13 cellular contexts compared by ENCODE assay signal in genomic region chr3:14463330-14464216, GRCh38.
DNase-seq lines count a peak whose midpoint lies in the region; ATAC-seq and TF ChIP-seq lines count a peak whose summit lies in the region.
"Had no signal": no experiment of that assay in that cellular context is flagged by ENCODE, and none has a peak within 500 bp of the region (broad histone marks: within the 10 kb centered on the region; RNA-seq: fewer than 3 reads in every experiment).

No MANE protein-coding gene starts in this region.

- H3K27me3 ChIP-seq in upper lobe of right lung, result no peaks in the 10 kb centered on the region
- H3K27me3 ChIP-seq: right lobe of liver had no signal

- H3K9me3 Mint-ChIP-seq in memory B cell, result no peaks in the 10 kb centered on the region
- H3K9me3 Mint-ChIP-seq: activated naive CD8-positive, alpha-beta T cell treated with anti-CD3 and anti-CD28 coated beads, Interleukin-2, amount 10 ng/mL, durations not matched to agents 7 days and 5 days; mesothelial cell of epicardium had no signal

- H3K9me3 ChIP-seq in upper lobe of right lung, result no peaks in the 10 kb centered on the region
- H3K9me3 ChIP-seq: right lobe of liver had no signal

- no peak overlapping the region for H3K4me3 Mint-ChIP-seq in memory B cell
- H3K4me3 Mint-ChIP-seq: activated naive CD8-positive, alpha-beta T cell treated with anti-CD3 and anti-CD28 coated beads, Interleukin-2, amount 10 ng/mL, durations not matched to agents 7 days and 5 days; mesothelial cell of epicardium had no signal

- H3K4me3 ChIP-seq in upper lobe of right lung, result no peak overlapping the region
- H3K4me3 ChIP-seq: right lobe of liver had no signal

- no peaks in the 10 kb centered on the region for H3K27me3 Mint-ChIP-seq in memory B cell
- H3K27me3 Mint-ChIP-seq: activated naive CD8-positive, alpha-beta T cell treated with anti-CD3 and anti-CD28 coated beads, Interleukin-2, amount 10 ng/mL, durations not matched to agents 7 days and 5 days had no signal

- peaks cover 9% of the 10 kb centered on the region for H3K4me1 Mint-ChIP-seq in memory B cell
- H3K4me1 Mint-ChIP-seq: mesothelial cell of epicardium had no signal

- H3K36me3 ChIP-seq in upper lobe of right lung, result peaks cover 81% of the 10 kb centered on the region
- H3K36me3 ChIP-seq: right lobe of liver had no signal

- peak overlapping the region; percentile 42 for H3K27ac Mint-ChIP-seq in memory B cell
- H3K27ac Mint-ChIP-seq: activated naive CD8-positive, alpha-beta T cell treated with anti-CD3 and anti-CD28 coated beads, Interleukin-2, amount 10 ng/mL, durations not matched to agents 7 days and 5 days; mesothelial cell of epicardium had no signal

- intact Hi-C loops in left ventricle myocardium superior (cut with micrococcal nuclease) (no loop called here), cardiac septum (cut with DNase I) (loop anchor here (10.0 kb wide), 1 partner anchor 569 kb away; no protein-coding TSS in a partner anchor), upper lobe of right lung (cut with DNase I) (loop anchor here (10.0 kb wide), 1 partner anchor 59 kb away; the partner anchor contains the start of gene SLC6A6)

- H3K27ac ChIP-seq in upper lobe of right lung, result no peak overlapping the region
- H3K27ac ChIP-seq: right lobe of liver, WERI-Rb-1 had no signal

- DNase-seq in left ventricle myocardium superior (peak; percentile 38), cardiac septum (ENCODE audit: low spot score) (no peak), NCI-H748 treated with DMSO at 0.1 percent for 48 hours (lab: John Stamatoyannopoulos, UW) (peak; percentile 14), memory B cell (ENCODE audit: low spot score in 2 of 2) (no peak), upper lobe of right lung (no peak), GF-D8 (lab: John Stamatoyannopoulos, UW) (no peak), NCI-H524 (lab: John Stamatoyannopoulos, UW) (no peak)
- DNase-seq in NK-92 treated with Interleukin-12 subunit alpha and Interleukin-12 subunit beta, amount 100 ng/mL, for 24 hours (lab: John Stamatoyannopoulos, UW), result no peak
- DNase-seq: activated naive CD8-positive, alpha-beta T cell treated with anti-CD3 and anti-CD28 coated beads, Interleukin-2, amount 10 ng/mL, durations not matched to agents 7 days and 5 days; nucleus accumbens; right lobe of liver; WERI-Rb-1 had no signal

- TF ChIP-seq CTCF in upper lobe of right lung (IDR thresholded peaks at IDR 0.05), result no peak

- peaks cover 16% of the 10 kb centered on the region for H3K4me1 ChIP-seq in upper lobe of right lung

- H3K36me3 Mint-ChIP-seq in memory B cell, result peaks cover 20% of the 10 kb centered on the region

- no peak for ATAC-seq in left ventricle myocardium superior
- ATAC-seq in memory B cell (ENCODE audit: low read depth), result no peak
- peak; percentile 9 for ATAC-seq in upper lobe of right lung
- ATAC-seq: right lobe of liver had no signal

Comparison
In these comparisons a context has a peak if more than half of its experiments do, and no peak if none do; other contexts are left out.
1. DNase-seq: peak in left ventricle myocardium superior (single experiment) and NCI-H748 treated with DMSO at 0.1 percent for 48 hours (single experiment); none in cardiac septum (single experiment), memory B cell (0 of 2), upper lobe of right lung (single experiment), GF-D8 (single experiment), NK-92 treated with Interleukin-12 subunit alpha and Interleukin-12 subunit beta, amount 100 ng/mL, for 24 hours (single experiment) and NCI-H524 (0 of 2).